ENCODE assay signal across 8 cellular contexts in the genomic region with DNA sequence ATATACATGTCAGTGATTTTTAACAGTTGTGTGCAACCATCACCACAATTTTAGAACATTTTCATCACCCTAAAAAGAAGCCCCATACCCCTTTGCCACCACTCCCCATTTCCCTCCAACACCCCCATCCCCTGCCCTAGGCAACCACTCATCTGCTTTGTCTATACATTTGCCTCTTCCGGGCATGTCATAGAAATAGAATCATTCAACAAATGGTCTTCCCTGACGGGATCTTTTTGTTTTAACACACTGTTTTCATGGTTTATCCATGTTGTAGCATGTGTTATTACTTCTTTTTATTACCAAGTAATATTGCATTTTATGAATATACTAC. TPM values are rescaled to one million over a fixed set of nuclear protein-coding genes. Genes with fewer than 3 reads are reported as not detected.
A peak's percentile ranks its signal among the peaks of the same experiment; 100 is the strongest.
DNase-seq lines count a peak whose midpoint lies in the region; TF ChIP-seq lines count a peak whose summit lies in the region.

No MANE protein-coding gene starts in this region.

- no peaks in the 10 kb centered on the region for H3K79me2 ChIP-seq in ACC112 (ENCODE audit: control insufficient read depth, insufficient read depth, low read length, unreplicated experiment)

- intact Hi-C loops in posterior vena cava (cut with DNase I) = no loop called here

- H2AFZ ChIP-seq in ACC112 (ENCODE audit: low read length, unreplicated experiment) = peak overlapping the region; percentile 70

- peak overlapping the region; percentile 61 to 81 (median 74) for H3K4me3 Mint-ChIP-seq in brain

- H3K27ac ChIP-seq in ACC112 (ENCODE audit: low read depth, low read length) (peak overlapping the region; percentile 33), mucosa of rectum (ENCODE audit: low read depth in 2 of 2, low read length in 2 of 2) (peak overlapping the region; percentile 98)

- H3K9me3 Mint-ChIP-seq in brain = no peaks in the 10 kb centered on the region

- H3K4me1 ChIP-seq in ACC112 (ENCODE audit: control insufficient read depth, insufficient read depth, low read length, unreplicated experiment) (peaks cover 24% of the 10 kb centered on the region), HAP-1 (peaks cover 14% of the 10 kb centered on the region), mucosa of rectum (ENCODE audit: control insufficient read depth in 2 of 2, insufficient read depth in 2 of 2, low read length in 2 of 2) (peaks cover 42 to 71% of the 10 kb centered on the region in 2 donors)

- no peaks in the 10 kb centered on the region for H3K36me3 Mint-ChIP-seq in brain

- H3K27me3 Mint-ChIP-seq in brain = peaks cover 33% of the 10 kb centered on the region

- no peaks in the 10 kb centered on the region for H3K36me3 ChIP-seq in ACC112 (ENCODE audit: insufficient read depth, low read length)
- H3K36me3 ChIP-seq in HAP-1 (replicated peaks) = peaks cover 5% of the 10 kb centered on the region
- peaks cover 18 to 19% of the 10 kb centered on the region in 2 donors for H3K36me3 ChIP-seq in mucosa of rectum (ENCODE audit: control insufficient read depth in 2 of 2, insufficient read depth in 2 of 2, low read length in 2 of 2)

- peak overlapping the region in 2 of 5 experiments; percentile 59 to 72 for H3K27ac Mint-ChIP-seq in brain

- H3K4me1 Mint-ChIP-seq in brain = peaks cover 46% of the 10 kb centered on the region

- DNase-seq in HAP-1 (ENCODE audit: low spot score in 2 of 2) (no peak), SHP77 (lab: John Stamatoyannopoulos, UW) (no peak), posterior vena cava (ENCODE audit: low spot score) (no peak), NCI-H82 treated with DMSO at 0.1 percent for 48 hours (lab: John Stamatoyannopoulos, UW; ENCODE audit: unreplicated experiment) (no peak), hypothalamus (lab: John Stamatoyannopoulos, UW) (no peak)

- peak overlapping the region; percentile 87 to 94 for H3K9ac ChIP-seq in mucosa of rectum (ENCODE audit: low read depth in 1 of 2, low read length in 2 of 2)

- TF ChIP-seq CTCF in brain (conservative IDR thresholded peaks at IDR 0.05) = no peak

- H3K4me3 ChIP-seq in ACC112 (ENCODE audit: low read depth, low read length) (peak overlapping the region; percentile 84), HAP-1 (peak overlapping the region; percentile 57), mucosa of rectum (ENCODE audit: low read length in 2 of 2) (peak overlapping the region; percentile 80)

- H3K27me3 ChIP-seq in ACC112 (ENCODE audit: insufficient read depth, low read length) (no peaks in the 10 kb centered on the region), HAP-1 (ENCODE audit: low read depth) (no peaks in the 10 kb centered on the region), mucosa of rectum (ENCODE audit: control insufficient read depth in 2 of 2, insufficient read depth in 2 of 2, low read length in 2 of 2) (no peaks in the 10 kb centered on the region)

- H3K9me3 ChIP-seq in HAP-1 (no peaks in the 10 kb centered on the region), mucosa of rectum (ENCODE audit: control insufficient read depth in 2 of 2, low read length in 2 of 2) (no peaks in the 10 kb centered on the region)

- in situ Hi-C loops in HAP-1 (cut with MboI; ENCODE audit: low sequenced_read_pairs) = no loop called here

RNA-seq across cellular contexts. Expression of gene VILL, which starts 4.0 kb away (rescaled TPM):
- 5.1 TPM for polyA plus RNA-seq in brain (ENCODE audit: insufficient read depth, low read depth, low replicate concordance)
- total RNA-seq in posterior vena cava = 1 to 10 TPM; 3.4 to 5.9 TPM

RNA-seq across cellular contexts. Expression of gene PLCD1, which starts 34.8 kb away (rescaled TPM):
- 11.8 TPM for polyA plus RNA-seq in brain (ENCODE audit: insufficient read depth, low read depth, low replicate concordance)
- total RNA-seq in posterior vena cava = 10 to 100 TPM; 32.5 to 40.9 TPM

RNA-seq across cellular contexts. Expression of gene DLEC1, which starts 44.4 kb away (rescaled TPM):
- polyA plus RNA-seq in brain (ENCODE audit: insufficient read depth, low read depth, low replicate concordance) = 0.19 TPM
- total RNA-seq in posterior vena cava = under 1 TPM; 0.14 to 0.51 TPM
